ENCODE assay signal across 10 cellular contexts in the genomic region with DNA sequence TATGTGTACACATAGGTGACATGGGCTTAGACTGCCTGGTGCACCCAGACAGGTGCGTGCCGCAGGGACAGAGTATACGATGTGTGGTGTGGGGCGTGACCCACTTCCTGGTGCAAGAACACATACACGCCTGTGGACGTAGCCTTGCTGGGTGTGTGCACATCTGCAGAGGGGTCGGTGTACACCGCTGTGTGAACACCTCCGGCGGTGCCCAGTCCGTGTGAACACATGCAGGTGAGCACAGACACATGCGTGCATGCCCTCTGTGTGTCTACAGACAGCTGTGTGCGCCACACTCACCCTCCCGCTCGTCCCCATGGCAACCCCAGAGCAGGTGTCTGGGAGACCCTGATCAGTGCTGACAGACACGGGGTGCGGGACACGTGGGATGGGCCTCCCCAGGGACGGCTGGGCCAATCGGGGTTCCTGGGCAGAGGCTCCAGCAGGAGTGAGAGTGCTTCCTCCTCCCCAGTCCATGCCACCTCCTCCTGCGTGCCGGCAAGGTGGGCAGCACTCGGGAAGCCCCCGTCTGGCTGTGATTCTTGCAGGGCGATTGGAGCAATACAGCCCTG. TPM values are rescaled to one million over a fixed set of nuclear protein-coding genes. Genes with fewer than 3 reads are reported as not detected.
A peak's percentile ranks its signal among the peaks of the same experiment; 100 is the strongest.
DNase-seq lines count a peak whose midpoint lies in the region; ATAC-seq, FAIRE-seq and TF ChIP-seq lines count a peak whose summit lies in the region.
"Had no signal": no experiment of that assay in that cellular context is flagged by ENCODE, and none has a peak within 500 bp of the region (broad histone marks: within the 10 kb centered on the region; RNA-seq: fewer than 3 reads in every experiment).

No MANE protein-coding gene starts in this region.

- H3K4me1 ChIP-seq in HUES64 (ENCODE audit: insufficient read depth, low read length) (peaks cover 17% of the 10 kb centered on the region; the same call in 1 of the 2 replicates), astrocyte (ENCODE audit: insufficient read depth, low read length) (peaks cover 13% of the 10 kb centered on the region)

- H3K27me3 ChIP-seq in HUES64 (ENCODE audit: insufficient read depth, low read length) (no peaks in the 10 kb centered on the region), astrocyte (ENCODE audit: insufficient read depth, low read length) (no peaks in the 10 kb centered on the region), neural cell (ENCODE audit: insufficient read depth, low read depth, low read length) (no peaks in the 10 kb centered on the region)

- no peaks in the 10 kb centered on the region for H3K36me3 ChIP-seq in HUES64 (ENCODE audit: insufficient read depth, low read length)
- no peaks in the 10 kb centered on the region for H3K36me3 ChIP-seq in astrocyte (ENCODE audit: insufficient read depth, low read length)
- H3K36me3 ChIP-seq in neural cell (ENCODE audit: insufficient read depth, low read length): no peaks in the 10 kb centered on the region

- H3K9me3 Mint-ChIP-seq in astrocyte (ENCODE audit: unreplicated experiment): peaks cover 2% of the 10 kb centered on the region

- POLR2A ChIA-PET in GM10248 (lab: Yijun Ruan, JAX): no interaction called here

- CTCF ChIA-PET in GM10248 (lab: Yijun Ruan, JAX): no interaction called here

- TF ChIP-seq EP300 in neural cell (conservative IDR thresholded peaks at IDR 0.05; ENCODE audit: poor library complexity, severe bottlenecking): no peak

- FAIRE-seq in astrocyte (lab: Jason Lieb, UNC): no peak
- FAIRE-seq: bronchial epithelial cell had no signal

- peak overlapping the region; percentile 13; the same call in 1 of the 2 replicates for H3K27ac ChIP-seq in HUES64 (ENCODE audit: low read depth, low read length)
- H3K27ac ChIP-seq in astrocyte (ENCODE audit: low read depth, low read length): no peak overlapping the region
- peak overlapping the region; percentile 91 for H3K27ac ChIP-seq in neural cell (ENCODE audit: low read length)

- in situ Hi-C loops in Caki2 (cut with HindIII; ENCODE audit: low pct_unique_long_range_greater_than_20kb, low sequenced_read_pairs): no loop called here

- TF ChIP-seq RAD21 in neural cell (conservative IDR thresholded peaks at IDR 0.05): no peak

- WGBS in HUES64: 89% methylated on average over 25 of the region's 25 CpGs

- peaks cover 25% of the 10 kb centered on the region for H4K20me1 ChIP-seq in astrocyte (ENCODE audit: insufficient read depth, low read length)
- H4K20me1 ChIP-seq in neural cell (ENCODE audit: insufficient read depth): no peaks in the 10 kb centered on the region

- DNase-seq in Caki2 (ENCODE audit: low read depth): peak; percentile 19
- no peak for DNase-seq in astrocyte (ENCODE audit: low read depth)
- no peak for DNase-seq in GM10248 (ENCODE audit: extremely low spot score)
- DNase-seq: NCI-H2029 treated with DMSO at 0.1 percent for 48 hours had no signal

- H3K36me3 Mint-ChIP-seq in astrocyte (ENCODE audit: low read depth, unreplicated experiment): peaks cover 23% of the 10 kb centered on the region

- H3K9me3 ChIP-seq in HUES64 (ENCODE audit: insufficient read depth, low read depth, low read length): no peaks in the 10 kb centered on the region
- no peaks in the 10 kb centered on the region for H3K9me3 ChIP-seq in astrocyte (ENCODE audit: insufficient read depth, low read depth, low read length)
- H3K9me3 ChIP-seq in neural cell (ENCODE audit: low read length): no peaks in the 10 kb centered on the region

- TF ChIP-seq CTCF in astrocyte (IDR thresholded peaks at IDR 0.05; ENCODE audit: insufficient read depth, low read depth, low read length): no peak
- no peak for TF ChIP-seq CTCF in neural cell (IDR thresholded peaks at IDR 0.05; ENCODE audit: poor library complexity, severe bottlenecking)
- TF ChIP-seq CTCF in GM10248 (IDR thresholded peaks at IDR 0.05; ENCODE audit: control extremely low read depth, extremely low read depth, low read depth, missing control alignments): no peak

- no peak overlapping the region for H3K9ac ChIP-seq in HUES64 (ENCODE audit: low read depth, low read length)
- H3K9ac ChIP-seq in astrocyte (ENCODE audit: low read length): no peak overlapping the region
- peak overlapping the region; percentile 82 for H3K9ac ChIP-seq in neural cell (ENCODE audit: low read length)

- no peak overlapping the region for H3K4me3 ChIP-seq in HUES64 (ENCODE audit: low read length)
- H3K4me3 ChIP-seq in astrocyte (ENCODE audit: insufficient read depth, low read depth, low read length): no peak overlapping the region
- peak overlapping the region; percentile 57 for H3K4me3 ChIP-seq in neural cell (ENCODE audit: low read length)

- H3K4me3 Mint-ChIP-seq in astrocyte (ENCODE audit: unreplicated experiment): no peak overlapping the region

- no peak overlapping the region for H3K4me2 ChIP-seq in astrocyte (ENCODE audit: low read length)
- peak overlapping the region; percentile 37 for H3K4me2 ChIP-seq in neural cell (ENCODE audit: low read length)

- no peak for ATAC-seq in HG03039 (IDR thresholded peaks at IDR 0.05; ENCODE audit: unreplicated experiment)
- ATAC-seq in GM21723 (IDR thresholded peaks at IDR 0.05; ENCODE audit: unreplicated experiment): no peak
- ATAC-seq in GM21619 (IDR thresholded peaks at IDR 0.05; ENCODE audit: unreplicated experiment): no peak

- no peak overlapping the region for H3K27ac Mint-ChIP-seq in astrocyte (ENCODE audit: unreplicated experiment)

- H3K79me2 ChIP-seq in astrocyte (ENCODE audit: insufficient read depth, low read length): no peaks in the 10 kb centered on the region
- peaks cover 5% of the 10 kb centered on the region for H3K79me2 ChIP-seq in neural cell (replicated peaks; ENCODE audit: insufficient read depth, low read length)

- peak overlapping the region; percentile 41 for H2AFZ ChIP-seq in astrocyte (ENCODE audit: low read depth, low read length)
- no peak overlapping the region for H2AFZ ChIP-seq in neural cell (ENCODE audit: low read depth, low read length)

- H3K9me2 ChIP-seq in neural cell (ENCODE audit: insufficient read depth, low read length): no peaks in the 10 kb centered on the region

- H3F3A ChIP-seq in neural cell (ENCODE audit: insufficient read depth, low read length, poor library complexity, severe bottlenecking): no peaks in the 10 kb centered on the region

- H3K4me1 Mint-ChIP-seq in astrocyte (ENCODE audit: low read depth, unreplicated experiment): peaks cover 9% of the 10 kb centered on the region

- no peaks in the 10 kb centered on the region for H3K27me3 Mint-ChIP-seq in astrocyte (ENCODE audit: low read depth, unreplicated experiment)

TF ChIP-seq in neural cell, 6 proteins besides CTCF, POLR2A, EP300 and RAD21:
- TF ChIP-seq MXI1 (conservative IDR thresholded peaks at IDR 0.05; ENCODE audit: poor library complexity, severe bottlenecking): peak; percentile 36
- TF ChIP-seq, protein P1, sequence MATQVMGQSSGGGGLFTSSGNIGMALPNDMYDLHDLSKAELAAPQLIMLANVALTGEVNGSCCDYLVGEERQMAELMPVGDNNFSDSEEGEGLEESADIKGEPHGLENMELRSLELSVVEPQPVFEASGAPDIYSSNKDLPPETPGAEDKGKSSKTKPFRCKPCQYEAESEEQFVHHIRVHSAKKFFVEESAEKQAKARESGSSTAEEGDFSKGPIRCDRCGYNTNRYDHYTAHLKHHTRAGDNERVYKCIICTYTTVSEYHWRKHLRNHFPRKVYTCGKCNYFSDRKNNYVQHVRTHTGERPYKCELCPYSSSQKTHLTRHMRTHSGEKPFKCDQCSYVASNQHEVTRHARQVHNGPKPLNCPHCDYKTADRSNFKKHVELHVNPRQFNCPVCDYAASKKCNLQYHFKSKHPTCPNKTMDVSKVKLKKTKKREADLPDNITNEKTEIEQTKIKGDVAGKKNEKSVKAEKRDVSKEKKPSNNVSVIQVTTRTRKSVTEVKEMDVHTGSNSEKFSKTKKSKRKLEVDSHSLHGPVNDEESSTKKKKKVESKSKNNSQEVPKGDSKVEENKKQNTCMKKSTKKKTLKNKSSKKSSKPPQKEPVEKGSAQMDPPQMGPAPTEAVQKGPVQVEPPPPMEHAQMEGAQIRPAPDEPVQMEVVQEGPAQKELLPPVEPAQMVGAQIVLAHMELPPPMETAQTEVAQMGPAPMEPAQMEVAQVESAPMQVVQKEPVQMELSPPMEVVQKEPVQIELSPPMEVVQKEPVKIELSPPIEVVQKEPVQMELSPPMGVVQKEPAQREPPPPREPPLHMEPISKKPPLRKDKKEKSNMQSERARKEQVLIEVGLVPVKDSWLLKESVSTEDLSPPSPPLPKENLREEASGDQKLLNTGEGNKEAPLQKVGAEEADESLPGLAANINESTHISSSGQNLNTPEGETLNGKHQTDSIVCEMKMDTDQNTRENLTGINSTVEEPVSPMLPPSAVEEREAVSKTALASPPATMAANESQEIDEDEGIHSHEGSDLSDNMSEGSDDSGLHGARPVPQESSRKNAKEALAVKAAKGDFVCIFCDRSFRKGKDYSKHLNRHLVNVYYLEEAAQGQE (IDR thresholded peaks at IDR 0.05; ENCODE audit: borderline replicate concordance): no peak
- peak; percentile 68 for TF ChIP-seq POLR2AphosphoS5 (IDR thresholded peaks at IDR 0.05)
- no peak for TF ChIP-seq EZH2 (IDR thresholded peaks at IDR 0.05; ENCODE audit: borderline replicate concordance, insufficient read depth, low read length, poor library complexity, severe bottlenecking)
- TF ChIP-seq SMC3 (conservative IDR thresholded peaks at IDR 0.05; ENCODE audit: poor library complexity): no peak
- TF ChIP-seq TAF1 (IDR thresholded peaks at IDR 0.05; ENCODE audit: low read depth): peak; percentile 19
TF ChIP-seq in neural cell: peak in this region for 3.

RNA-seq across cellular contexts. Expression of a gene that starts 23.4 kb away (rescaled TPM):
- not detected in 2 replicates for total RNA-seq in Caki2 (2014; rRNA removed; shearing (Covaris generic); ENCODE audit: low replicate concordance)
- polyA plus RNA-seq in HUES64 (2013, experiment 1 of 2): 3.5 TPM
- polyA plus RNA-seq in HUES64 (2013, experiment 2 of 2): 5.5 TPM
- 18.0 and 19.7 TPM in 2 replicates for total RNA-seq in astrocyte
- polyA plus RNA-seq in neural cell: 11.8 and 13.9 TPM in 2 replicates
- polyA minus RNA-seq in neural cell: 14.5 and 15.8 TPM in 2 replicates

Comparison
In these comparisons a context has a peak if more than half of its experiments do, and no peak if none do; other contexts are left out.
1. RNA of a gene that starts 23.4 kb away (total RNA-seq): 18.0 to 19.7 TPM in astrocyte; not detected in Caki2; every median in the first group is over 10 times any median in the second.